ENCODE assay signal across 8 cellular contexts in the genomic region with DNA sequence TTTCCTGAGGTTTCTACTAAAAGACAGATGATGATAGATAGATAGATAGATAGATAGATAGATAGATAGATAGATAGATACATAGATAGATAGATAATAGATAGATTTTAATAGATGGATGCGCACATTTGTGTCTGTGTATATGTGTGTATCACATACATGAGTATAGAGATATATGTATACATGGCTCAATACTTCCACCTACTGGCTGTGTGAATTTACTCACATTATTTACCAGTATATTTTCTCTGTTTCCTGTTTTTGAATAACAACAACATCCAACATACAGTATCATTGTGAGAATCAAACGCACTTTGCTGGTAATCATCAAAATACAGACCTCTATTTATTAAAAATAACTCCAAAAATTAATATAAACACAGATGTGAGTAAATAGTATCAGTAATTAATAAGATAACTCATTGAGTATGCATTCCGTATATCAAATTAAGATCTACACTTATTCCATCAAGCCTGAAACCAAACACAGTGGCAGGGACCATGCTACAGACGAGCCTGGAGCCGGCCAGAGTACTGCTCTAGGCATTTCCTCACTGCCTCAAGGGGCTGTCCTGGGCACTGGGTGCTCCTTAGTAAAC.
DNase-seq lines count a peak whose midpoint lies in the region; ATAC-seq and TF ChIP-seq lines count a peak whose summit lies in the region.

No MANE protein-coding gene starts in this region.

- no peaks in the 10 kb centered on the region for H3K27me3 Mint-ChIP-seq in CD8-positive, alpha-beta memory T cell

- ATAC-seq in GM21447 (IDR thresholded peaks at IDR 0.05; ENCODE audit: unreplicated experiment) = peak; percentile 63

- POLR2A ChIA-PET in CD8-positive, alpha-beta memory T cell (lab: Charles Lee) = no interaction called here

- no peak overlapping the region for H3K4me3 ChIP-seq in CD8-positive, alpha-beta memory T cell (ENCODE audit: low read length)

- TF ChIP-seq CTCF in LNCAP (IDR thresholded peaks at IDR 0.05) = peak; percentile 57

- H3K9me3 ChIP-seq in CD8-positive, alpha-beta memory T cell (ENCODE audit: low read length) = no peaks in the 10 kb centered on the region

- no peaks in the 10 kb centered on the region for H3K4me1 ChIP-seq in CD8-positive, alpha-beta memory T cell (ENCODE audit: insufficient read depth, low read length)

- no peaks in the 10 kb centered on the region for H3K27me3 ChIP-seq in CD8-positive, alpha-beta memory T cell (ENCODE audit: insufficient read depth, low read length, poor library complexity, severe bottlenecking)

- no peaks in the 10 kb centered on the region for H3K36me3 ChIP-seq in CD8-positive, alpha-beta memory T cell (ENCODE audit: insufficient read depth, low read length)

- CTCF ChIA-PET in CD8-positive, alpha-beta memory T cell (lab: Charles Lee) = no interaction called here

- peaks cover 0 to 2% (median 0%) of the 10 kb centered on the region in 5 donors for H3K9me3 Mint-ChIP-seq in CD8-positive, alpha-beta memory T cell

- no peak overlapping the region for H3K27ac ChIP-seq in CD8-positive, alpha-beta memory T cell (ENCODE audit: low read depth, low read length)

- H3K4me1 Mint-ChIP-seq in CD8-positive, alpha-beta memory T cell = no peaks in the 10 kb centered on the region

- H3K36me3 Mint-ChIP-seq in CD8-positive, alpha-beta memory T cell = no peaks in the 10 kb centered on the region

- H3K4me3 Mint-ChIP-seq in CD8-positive, alpha-beta memory T cell = no peak overlapping the region

- DNase-seq in DMS 273 (lab: John Stamatoyannopoulos, UW; ENCODE audit: unreplicated experiment) = peak; percentile 72
- peak; percentile 26 for DNase-seq in RPMI8226
- DNase-seq in fibroblast of gingiva (ENCODE audit: low read depth) = peak; percentile 42
- DNase-seq in putamen (ENCODE audit: low spot score) = peak; percentile 50
- no peak for DNase-seq in CD8-positive, alpha-beta memory T cell
- DNase-seq in stimulated activated CD8-positive, alpha-beta memory T cell treated with anti-CD3 and anti-CD28 coated beads, Interleukin-4, amount 100 ng/mL, for 48 hours = no peak

- no peak overlapping the region for H3K27ac Mint-ChIP-seq in CD8-positive, alpha-beta memory T cell

Comparison
In these comparisons a context has a peak if more than half of its experiments do, and no peak if none do; other contexts are left out.
1. DNase-seq: peak in DMS 273 (single experiment), RPMI8226 (single experiment), fibroblast of gingiva (single experiment) and putamen (single experiment); none in CD8-positive, alpha-beta memory T cell (0 of 5) and stimulated activated CD8-positive, alpha-beta memory T cell treated with anti-CD3 and anti-CD28 coated beads, Interleukin-4, amount 100 ng/mL, for 48 hours (single experiment).